Comparison of ENCODE assay signal across 8 cellular contexts in the genomic region with DNA sequence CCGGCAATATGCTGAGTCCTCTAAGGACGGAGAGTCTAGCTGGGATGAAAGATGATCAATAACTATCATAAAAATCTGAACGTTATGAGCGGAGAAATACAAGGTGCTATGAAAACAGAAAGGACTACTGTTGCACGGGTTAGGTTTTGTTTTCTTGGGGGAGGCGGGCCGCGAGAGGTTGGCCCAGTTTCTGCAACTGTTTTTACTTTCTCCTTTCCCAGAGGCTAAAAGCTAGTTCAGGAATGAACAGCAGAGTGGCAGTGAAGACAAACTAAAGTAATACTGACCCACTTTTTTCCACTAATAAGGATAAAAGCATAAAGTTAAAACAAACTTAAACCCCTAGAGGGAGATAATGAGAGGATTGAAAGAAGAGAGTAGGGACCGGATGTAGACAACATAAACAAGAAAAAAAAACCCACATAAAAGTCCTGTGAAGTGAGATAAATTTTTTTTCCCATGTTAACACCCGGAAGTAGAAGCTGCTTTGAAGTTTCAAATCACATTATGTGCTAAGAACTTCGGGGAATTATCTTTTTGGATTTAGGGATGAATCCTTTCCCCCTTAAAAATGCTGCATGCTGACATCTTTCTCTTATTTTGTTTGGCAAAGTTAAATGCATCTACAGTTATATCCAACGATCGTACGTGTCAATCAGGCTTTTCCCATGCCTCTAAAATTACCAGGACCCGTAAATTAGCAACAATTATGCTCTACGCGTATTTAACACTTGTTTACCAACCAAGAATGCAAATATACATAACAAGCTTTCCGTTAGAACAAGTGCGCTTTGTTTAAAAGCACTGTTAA. TPM values are rescaled to one million over a fixed set of nuclear protein-coding genes. Genes with fewer than 3 reads are reported as not detected.
A peak's percentile ranks its signal among the peaks of the same experiment; 100 is the strongest.
DNase-seq lines count a peak whose midpoint lies in the region; ATAC-seq and TF ChIP-seq lines count a peak whose summit lies in the region.

No MANE protein-coding gene starts in this region.

- CTCF ChIA-PET in Panc1 (lab: Charles Lee), result interaction anchor here (1.3 kb wide), 1 partner anchor 115 kb away, joined by 8 read pairs; no protein-coding TSS in a partner anchor

- no peaks in the 10 kb centered on the region; the same call in 1 of the 2 replicates for H3K36me3 ChIP-seq in Panc1 (ENCODE audit: control insufficient read depth, insufficient read depth, low read length)
- no peaks in the 10 kb centered on the region for H3K36me3 ChIP-seq in cardiac muscle cell

- BruUV-seq in Panc1 (replicated peaks; lab: Mats Ljungman, UMichigan), result no TSS peak

- TF ChIP-seq CTCF in Panc1 (IDR thresholded peaks at IDR 0.05) (no peak), cardiac muscle cell (IDR thresholded peaks at IDR 0.05; ENCODE audit: low read depth, low read length) (peak; percentile 43), progenitor cell of endocrine pancreas (IDR thresholded peaks at IDR 0.05; ENCODE audit: unreplicated experiment) (peak; percentile 26)

- POLR2A ChIA-PET in Panc1 (lab: Charles Lee), result interaction anchor here (0.7 kb wide), 2 partner anchors 26 to 88 kb away, joined by 3 to 5 read pairs; partner anchors contain the start of gene CFAP54
- POLR2A ChIA-PET in activated naive CD8-positive, alpha-beta T cell treated with anti-CD3 and anti-CD28 coated beads, Interleukin-2, amount 10 ng/mL, durations not matched to agents 7 days and 5 days (lab: Charles Lee), result interaction anchor here (1.1 to 4.2 kb wide), 9 partner anchors 20 to 186 kb away, joined by 4 to 29 read pairs (median 9); no protein-coding TSS in a partner anchor

- no peaks in the 10 kb centered on the region for H3K9me3 Mint-ChIP-seq in activated naive CD8-positive, alpha-beta T cell treated with anti-CD3 and anti-CD28 coated beads, Interleukin-2, amount 10 ng/mL, durations not matched to agents 7 days and 5 days
- H3K9me3 Mint-ChIP-seq in progenitor cell of endocrine pancreas (ENCODE audit: low read depth), result no peaks in the 10 kb centered on the region

- no peaks in the 10 kb centered on the region for H3K27me3 ChIP-seq in Panc1 (ENCODE audit: control insufficient read depth, insufficient read depth, low read length)
- no peaks in the 10 kb centered on the region for H3K27me3 ChIP-seq in cardiac muscle cell

- DNase-seq in CD1c-positive myeloid dendritic cell (ENCODE audit: extremely low spot score) (peak; percentile 69), Panc1 (ENCODE audit: low read depth, low spot score) (no peak), cardiac muscle cell (ENCODE audit: low read depth in 1 of 2, low spot score in 1 of 2) (peak; percentile 4 to 87), progenitor cell of endocrine pancreas (ENCODE audit: low spot score, unreplicated experiment) (no peak)
- DNase-seq in activated naive CD8-positive, alpha-beta T cell treated with anti-CD3 and anti-CD28 coated beads, Interleukin-2, amount 10 ng/mL, durations not matched to agents 7 days and 5 days, result peak; percentile 49

- H3K36me3 Mint-ChIP-seq in activated naive CD8-positive, alpha-beta T cell treated with anti-CD3 and anti-CD28 coated beads, Interleukin-2, amount 10 ng/mL, durations not matched to agents 7 days and 5 days, result no peaks in the 10 kb centered on the region
- no peaks in the 10 kb centered on the region for H3K36me3 Mint-ChIP-seq in progenitor cell of endocrine pancreas (ENCODE audit: insufficient read depth)

- ATAC-seq in GM19035 (IDR thresholded peaks at IDR 0.05; ENCODE audit: unreplicated experiment) (peak; percentile 24), HG03571 (IDR thresholded peaks at IDR 0.05; ENCODE audit: unreplicated experiment) (peak; percentile 23), Panc1 (peak; percentile 13), GM19397 (IDR thresholded peaks at IDR 0.05; ENCODE audit: unreplicated experiment) (no peak)
- peak; percentile 6 for ATAC-seq in activated naive CD8-positive, alpha-beta T cell treated with anti-CD3 and anti-CD28 coated beads, Interleukin-2, amount 10 ng/mL, durations not matched to agents 7 days and 5 days (ENCODE audit: low read depth)

- peak overlapping the region; percentile 81 to 93 for H3K4me3 ChIP-seq in Panc1 (ENCODE audit: low read depth in 2 of 2, low read length in 2 of 2)
- peak overlapping the region; percentile 73 for H3K4me3 ChIP-seq in cardiac muscle cell

- in situ Hi-C loops in Panc1 (cut with HindIII; ENCODE audit: low pct_unique_long_range_greater_than_20kb, low sequenced_read_pairs), result no loop called here

- H3K4me1 ChIP-seq in Panc1 (ENCODE audit: control insufficient read depth, insufficient read depth, low read length) (peaks cover 28% of the 10 kb centered on the region; the same call in 1 of the 2 replicates), cardiac muscle cell (ENCODE audit: low read depth) (peaks cover 19% of the 10 kb centered on the region)

- H3K9me3 ChIP-seq in Panc1 (ENCODE audit: control insufficient read depth, insufficient read depth, low read depth, low read length), result no peaks in the 10 kb centered on the region
- no peaks in the 10 kb centered on the region for H3K9me3 ChIP-seq in cardiac muscle cell (ENCODE audit: low read depth)

- intact Hi-C loops in Panc1 (cut with micrococcal nuclease; ENCODE audit: unreplicated experiment), result loop anchor here (5.0 to 10.0 kb wide), 2 partner anchors 114 to 184 kb away; no protein-coding TSS in a partner anchor

- H3K27ac ChIP-seq in Panc1 (ENCODE audit: low read length) (peak overlapping the region; percentile 57), cardiac muscle cell (no peak overlapping the region)

- no peaks in the 10 kb centered on the region for H3K27me3 Mint-ChIP-seq in activated naive CD8-positive, alpha-beta T cell treated with anti-CD3 and anti-CD28 coated beads, Interleukin-2, amount 10 ng/mL, durations not matched to agents 7 days and 5 days
- H3K27me3 Mint-ChIP-seq in progenitor cell of endocrine pancreas, result no peaks in the 10 kb centered on the region

- peak overlapping the region; percentile 95 for H3K4me3 Mint-ChIP-seq in activated naive CD8-positive, alpha-beta T cell treated with anti-CD3 and anti-CD28 coated beads, Interleukin-2, amount 10 ng/mL, durations not matched to agents 7 days and 5 days
- H3K4me3 Mint-ChIP-seq in progenitor cell of endocrine pancreas (ENCODE audit: low read depth), result peak overlapping the region; percentile 79

- peaks cover 27% of the 10 kb centered on the region for H3K4me1 Mint-ChIP-seq in activated naive CD8-positive, alpha-beta T cell treated with anti-CD3 and anti-CD28 coated beads, Interleukin-2, amount 10 ng/mL, durations not matched to agents 7 days and 5 days
- peaks cover 31% of the 10 kb centered on the region for H3K4me1 Mint-ChIP-seq in progenitor cell of endocrine pancreas (ENCODE audit: low read depth)

- H3K27ac Mint-ChIP-seq in activated naive CD8-positive, alpha-beta T cell treated with anti-CD3 and anti-CD28 coated beads, Interleukin-2, amount 10 ng/mL, durations not matched to agents 7 days and 5 days, result peak overlapping the region; percentile 99
- H3K27ac Mint-ChIP-seq in progenitor cell of endocrine pancreas, result peak overlapping the region; percentile 62

RNA-seq across cellular contexts. Expression of gene CDK17, which starts 1.0 kb away (rescaled TPM):
- 23.2 TPM for total RNA-seq in Panc1 (2021; ENCODE audit: unreplicated experiment)
- 9.9 TPM for polyA plus RNA-seq in Panc1 (2012; ENCODE audit: insufficient read length)
- total RNA-seq in activated naive CD8-positive, alpha-beta T cell treated with anti-CD3 and anti-CD28 coated beads, Interleukin-2, amount 10 ng/mL, durations not matched to agents 7 days and 5 days, result 10 to 100 TPM; 51.7 to 60.6 TPM
- 25.5 and 34.7 TPM in 2 replicates for total RNA-seq in cardiac muscle cell
- 21.7 and 34.9 TPM in 2 replicates for polyA plus RNA-seq in cardiac muscle cell
- total RNA-seq in progenitor cell of endocrine pancreas, result 32.3 and 35.9 TPM in 2 replicates

Comparison
In these comparisons a context has a peak if more than half of its experiments do, and no peak if none do; other contexts are left out.
1. DNase-seq: peak in CD1c-positive myeloid dendritic cell (single experiment), activated naive CD8-positive, alpha-beta T cell treated with anti-CD3 and anti-CD28 coated beads, Interleukin-2, amount 10 ng/mL, durations not matched to agents 7 days and 5 days (single experiment) and cardiac muscle cell (2 of 2); none in Panc1 (single experiment) and progenitor cell of endocrine pancreas (single experiment).